Comparison of ENCODE assay signal across 11 cellular contexts in the genomic region with DNA sequence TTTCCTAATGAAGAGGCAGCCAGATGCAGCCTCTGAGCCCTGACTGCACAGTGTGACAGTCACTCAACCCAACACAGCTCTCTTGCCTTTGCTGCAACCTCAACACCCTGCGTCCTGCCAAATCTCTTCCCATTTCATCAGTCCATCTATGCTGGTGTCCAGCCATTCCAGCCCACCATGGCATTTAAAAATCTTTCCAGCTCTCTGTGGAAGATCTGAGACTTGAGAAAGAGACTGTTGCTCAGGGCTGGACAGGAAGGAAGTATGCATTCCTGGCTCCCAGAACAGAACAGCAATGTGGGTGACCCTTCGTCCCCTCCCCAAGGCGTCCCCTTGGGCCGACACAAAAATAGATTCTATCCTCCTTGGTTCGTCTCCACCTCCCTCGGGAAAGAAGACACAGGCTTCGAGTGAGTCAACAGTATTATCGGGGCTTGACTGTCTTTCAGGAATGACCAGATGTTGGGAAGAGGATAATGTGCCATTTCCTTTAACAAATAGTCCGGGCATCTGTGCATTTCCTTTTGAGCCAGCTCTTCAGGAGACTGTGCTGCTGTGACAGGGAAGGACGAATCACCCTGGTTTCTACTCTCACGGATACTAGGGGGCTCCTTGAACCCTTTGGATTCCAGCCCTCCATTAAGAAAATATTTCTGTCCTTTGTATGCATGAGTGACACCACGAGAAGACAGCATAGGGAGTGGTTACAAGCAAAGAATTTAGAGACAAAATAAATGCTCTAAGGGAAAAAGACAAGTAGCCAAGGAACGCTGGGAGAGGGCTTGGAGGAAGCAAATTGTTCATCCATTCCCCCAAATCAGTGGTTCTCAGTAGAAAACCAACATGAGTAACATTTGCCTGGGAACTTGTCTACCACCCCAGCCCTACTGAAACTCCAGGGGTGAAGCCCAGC.
A peak's percentile ranks its signal among the peaks of the same experiment; 100 is the strongest.
DNase-seq lines count a peak whose midpoint lies in the region; ATAC-seq, FAIRE-seq and TF ChIP-seq lines count a peak whose summit lies in the region.
"Had no signal": no experiment of that assay in that cellular context is flagged by ENCODE, and none has a peak within 500 bp of the region (broad histone marks: within the 10 kb centered on the region; RNA-seq: fewer than 3 reads in every experiment).

No MANE protein-coding gene starts in this region.

- dilution Hi-C loops in IMR-90 (cut with HindIII; ENCODE audit: low sequenced_read_pairs, unreplicated experiment) = no loop called here

- no peak overlapping the region for H3K9ac ChIP-seq in IMR-90 (ENCODE audit: low read depth, low read length)
- H3K9ac ChIP-seq in liver (ENCODE audit: low read depth in 1 of 2, low read length in 2 of 2) = no peak overlapping the region

- peak overlapping the region; percentile 21; the same call in 1 of the 2 replicates for H3K18ac ChIP-seq in IMR-90 (ENCODE audit: low read depth, low read length)

- POLR2A ChIA-PET in IMR-90 (lab: Charles Lee; ENCODE audit: unreplicated experiment) = no interaction called here
- POLR2A ChIA-PET in activated CD8-positive, alpha-beta T cell treated with anti-CD3 and anti-CD28 coated beads, Interleukin-2, amount 10 ng/mL, durations not matched to agents 7 days and 5 days (lab: Charles Lee) = no interaction called here

- no peak overlapping the region for H3K4me3 ChIP-seq in IMR-90 (ENCODE audit: insufficient read depth, low read depth, low read length)
- no peak overlapping the region for H3K4me3 ChIP-seq in brain microvascular endothelial cell (ENCODE audit: low read depth, low read length)
- H3K4me3 ChIP-seq in liver (ENCODE audit: low read depth in 1 of 3, low read length in 3 of 3) = no peak overlapping the region
- no peak overlapping the region for H3K4me3 ChIP-seq in thyroid gland (replicated peaks in 1 of 3)
- H3K4me3 ChIP-seq: testis had no signal

- H3K27me3 Mint-ChIP-seq in activated CD8-positive, alpha-beta T cell treated with anti-CD3 and anti-CD28 coated beads, Interleukin-2, amount 10 ng/mL, durations not matched to agents 7 days and 5 days (ENCODE audit: low read depth) = peaks cover 3% of the 10 kb centered on the region

- H3K4me1 ChIP-seq in IMR-90 (ENCODE audit: control insufficient read depth, insufficient read depth, low read length) (peaks cover 14% of the 10 kb centered on the region), liver (ENCODE audit: control insufficient read depth in 4 of 4, insufficient read depth in 4 of 4, low read length in 3 of 4) (no peaks in the 10 kb centered on the region), thyroid gland (peaks cover 22 to 34% of the 10 kb centered on the region in 2 donors)

- H4K5ac ChIP-seq in IMR-90 (ENCODE audit: low read depth, low read length) = no peak overlapping the region

- H2AFZ ChIP-seq in IMR-90 (replicated peaks; ENCODE audit: low read length, poor library complexity) = peak overlapping the region; percentile 55

- no peak for ATAC-seq in IMR-90 (ENCODE audit: low read depth)
- ATAC-seq in HG02678 (IDR thresholded peaks at IDR 0.05; ENCODE audit: unreplicated experiment) = no peak
- no peak for ATAC-seq in activated CD8-positive, alpha-beta T cell treated with anti-CD3 and anti-CD28 coated beads, Interleukin-2, amount 10 ng/mL, durations not matched to agents 7 days and 5 days

- intact Hi-C loops in IMR-90 (cut with micrococcal nuclease) = loop anchor here (10.0 kb wide), 1 partner anchor 395 kb away; no protein-coding TSS in a partner anchor
- intact Hi-C loops in thyroid gland (cut with DNase I) = no loop called here

- H2BK15ac ChIP-seq in IMR-90 (ENCODE audit: low read depth, low read length) = no peak overlapping the region; the same call in 2 of the 3 replicates

- H3K9me1 ChIP-seq in IMR-90 (ENCODE audit: insufficient read depth, low read length) = peaks cover 3% of the 10 kb centered on the region; the same call in 1 of the 2 replicates

- H4K91ac ChIP-seq in IMR-90 (ENCODE audit: insufficient read depth, low read depth, low read length) = peak overlapping the region; percentile 5; the same call in 1 of the 2 replicates

- peak overlapping the region; percentile 10 to 47; a peak in 2 of 4 replicates for H4K8ac ChIP-seq in IMR-90 (ENCODE audit: low read depth in 2 of 2, low read length in 2 of 2)

- TF ChIP-seq CTCF in IMR-90 (conservative IDR thresholded peaks at IDR 0.05; ENCODE audit: low read depth, low read length) = no peak
- no peak for TF ChIP-seq CTCF in brain microvascular endothelial cell (IDR thresholded peaks at IDR 0.05; ENCODE audit: low read depth, low read length, missing control alignments)
- TF ChIP-seq CTCF in liver (IDR thresholded peaks at IDR 0.05; ENCODE audit: low read depth, low read length, missing input control) = no peak
- no peak for TF ChIP-seq CTCF in thyroid gland (IDR thresholded peaks at IDR 0.05)

- no peak overlapping the region for H3K14ac ChIP-seq in IMR-90 (replicated peaks; ENCODE audit: low read depth, low read length)

- H3K79me1 ChIP-seq in IMR-90 (ENCODE audit: low read depth in 1 of 2, low read length in 2 of 2) = no peaks in the 10 kb centered on the region

- no peak overlapping the region for H2AK9ac ChIP-seq in IMR-90 (replicated peaks; ENCODE audit: low read depth, low read length, poor library complexity)

- peak overlapping the region; percentile 60; the same call in 1 of the 2 replicates for H2BK120ac ChIP-seq in IMR-90 (ENCODE audit: low read depth, low read length)

- H4K20me1 ChIP-seq in IMR-90 (ENCODE audit: insufficient read depth, low read length) = no peaks in the 10 kb centered on the region

- TF ChIP-seq RAD21 in IMR-90 (IDR thresholded peaks at IDR 0.05; ENCODE audit: low read length) (no peak), liver (IDR thresholded peaks at IDR 0.05) (peak in 1 of 2 donors; percentile 6)

- FAIRE-seq in RCC 7860 (lab: Jason Lieb, UNC) = no peak

- H3K9me3 Mint-ChIP-seq in activated CD8-positive, alpha-beta T cell treated with anti-CD3 and anti-CD28 coated beads, Interleukin-2, amount 10 ng/mL, durations not matched to agents 7 days and 5 days (ENCODE audit: insufficient read depth) = no peaks in the 10 kb centered on the region
- H3K9me3 Mint-ChIP-seq: activated T-helper 2 cell treated with anti-CD3 and anti-CD28 coated beads, Interferon-gamma antibody, Interleukin-2, Interleukin-4, amounts not matched to agents 10 μg/mL and 5 μg/mL and 100 μg/mL, durations not matched to agents 14 hours and 24 hours and 36 hours; IgD-negative memory B cell had no signal

- DNase-seq in IMR-90 = peak; percentile 61
- DNase-seq in brain microvascular endothelial cell = peak; percentile 47
- DNase-seq in thyroid gland = peak in 1 of 2 donors; percentile 23
- no peak for DNase-seq in stimulated activated CD4-positive, alpha-beta T cell treated with anti-CD3 and anti-CD28 coated beads, Interleukin-2, amount 100 ng/mL, for 24 hours
- no peak for DNase-seq in RCC 7860 (ENCODE audit: low spot score)
- DNase-seq in activated CD8-positive, alpha-beta T cell treated with anti-CD3 and anti-CD28 coated beads, Interleukin-2, amount 10 ng/mL, durations not matched to agents 7 days and 5 days = no peak
- DNase-seq: testis had no signal

- H2AK5ac ChIP-seq in IMR-90 (ENCODE audit: low read depth, low read length) = no peak overlapping the region

- in situ Hi-C loops in IMR-90 (cut with MboI; ENCODE audit: low sequenced_read_pairs) = loop anchor here (10.0 to 25.0 kb wide), 5 partner anchors 105 to 795 kb away; no protein-coding TSS in a partner anchor
- in situ Hi-C loops in brain microvascular endothelial cell (cut with HindIII; ENCODE audit: low pct_ligation_motif_present, low sequenced_read_pairs) = loop anchor here (25.0 kb wide), 1 partner anchor 792 kb away; no protein-coding TSS in a partner anchor

- no peaks in the 10 kb centered on the region for H3K9me3 ChIP-seq in IMR-90 (ENCODE audit: control insufficient read depth, insufficient read depth, low read length)
- no peaks in the 10 kb centered on the region for H3K9me3 ChIP-seq in liver (ENCODE audit: control insufficient read depth in 4 of 4, low read length in 3 of 4)
- no peaks in the 10 kb centered on the region for H3K9me3 ChIP-seq in thyroid gland
- H3K9me3 ChIP-seq: testis had no signal

- no CpG with 5 or more reads among the region's 13 CpGs for WGBS in IMR-90 (ENCODE audit: extremely low coverage in 2 of 2, insufficient read length in 1 of 2), 2 experiments
- 74% methylated on average over 13 of the region's 13 CpGs for WGBS in liver
- WGBS in thyroid gland, 2 donors = 38 to 39% methylated on average over 13 of the region's 13 CpGs

- no peak overlapping the region for H2BK5ac ChIP-seq in IMR-90 (ENCODE audit: low read depth, low read length, poor library complexity, severe bottlenecking)

- no peak overlapping the region for H3K4me3 Mint-ChIP-seq in activated CD8-positive, alpha-beta T cell treated with anti-CD3 and anti-CD28 coated beads, Interleukin-2, amount 10 ng/mL, durations not matched to agents 7 days and 5 days
- H3K4me3 Mint-ChIP-seq: IgD-negative memory B cell had no signal

- TF ChIP-seq POLR2A in IMR-90 (IDR thresholded peaks at IDR 0.05; ENCODE audit: low read depth, low read length) (no peak), thyroid gland (IDR thresholded peaks at IDR 0.05) (no peak)

- H3K36me3 ChIP-seq in IMR-90 (ENCODE audit: control insufficient read depth, insufficient read depth, low read length) = no peaks in the 10 kb centered on the region
- no peaks in the 10 kb centered on the region for H3K36me3 ChIP-seq in brain microvascular endothelial cell (replicated peaks)
- no peaks in the 10 kb centered on the region for H3K36me3 ChIP-seq in liver (ENCODE audit: control insufficient read depth in 4 of 4, insufficient read depth in 3 of 4, low read depth in 1 of 4, low read length in 3 of 4)
- no peaks in the 10 kb centered on the region for H3K36me3 ChIP-seq in thyroid gland

- no peaks in the 10 kb centered on the region for H3K27me3 ChIP-seq in IMR-90 (ENCODE audit: control insufficient read depth, insufficient read depth, low read length)
- H3K27me3 ChIP-seq in brain microvascular endothelial cell (replicated peaks) = no peaks in the 10 kb centered on the region
- no peaks in the 10 kb centered on the region for H3K27me3 ChIP-seq in liver (ENCODE audit: control insufficient read depth in 4 of 4, insufficient read depth in 4 of 4, low read length in 3 of 4)
- H3K27me3 ChIP-seq in thyroid gland = no peaks in the 10 kb centered on the region
- H3K27me3 ChIP-seq: testis had no signal

- H3K4me2 ChIP-seq in IMR-90 (ENCODE audit: low read depth, low read length) = no peak overlapping the region

- H3K4ac ChIP-seq in IMR-90 (ENCODE audit: low read depth, low read length) = peak overlapping the region; percentile 17

- no TSS peak for BruUV-seq in IMR-90 (replicated peaks; lab: Mats Ljungman, UMichigan)

- H3K56ac ChIP-seq in IMR-90 (ENCODE audit: extremely low read depth, insufficient read depth, low read length) = no peak overlapping the region

- no peaks in the 10 kb centered on the region for H3K36me3 Mint-ChIP-seq in activated CD8-positive, alpha-beta T cell treated with anti-CD3 and anti-CD28 coated beads, Interleukin-2, amount 10 ng/mL, durations not matched to agents 7 days and 5 days (ENCODE audit: low read depth)
- H3K36me3 Mint-ChIP-seq: IgD-negative memory B cell had no signal

- no peak overlapping the region for H3K27ac ChIP-seq in IMR-90 (ENCODE audit: insufficient read depth, low read length)
- H3K27ac ChIP-seq in brain microvascular endothelial cell = peak overlapping the region; percentile 35
- peak overlapping the region in 1 of 2 donors; percentile 1 for H3K27ac ChIP-seq in liver (ENCODE audit: low read depth in 1 of 2, low read length in 2 of 2)
- H3K27ac ChIP-seq in thyroid gland = peak overlapping the region in 2 of 3 donors; percentile 17 to 48

- CTCF ChIA-PET in IMR-90 (lab: Yijun Ruan, JAX) = no interaction called here
- CTCF ChIA-PET in activated CD8-positive, alpha-beta T cell treated with anti-CD3 and anti-CD28 coated beads, Interleukin-2, amount 10 ng/mL, durations not matched to agents 7 days and 5 days (lab: Charles Lee) = no interaction called here

- H3K27ac Mint-ChIP-seq in activated CD8-positive, alpha-beta T cell treated with anti-CD3 and anti-CD28 coated beads, Interleukin-2, amount 10 ng/mL, durations not matched to agents 7 days and 5 days = no peak overlapping the region
- H3K27ac Mint-ChIP-seq: activated T-helper 2 cell treated with anti-CD3 and anti-CD28 coated beads, Interferon-gamma antibody, Interleukin-2, Interleukin-4, amounts not matched to agents 10 μg/mL and 5 μg/mL and 100 μg/mL, durations not matched to agents 14 hours and 24 hours and 36 hours; IgD-negative memory B cell had no signal

- H3K4me1 Mint-ChIP-seq in activated CD8-positive, alpha-beta T cell treated with anti-CD3 and anti-CD28 coated beads, Interleukin-2, amount 10 ng/mL, durations not matched to agents 7 days and 5 days (ENCODE audit: low read depth) = no peaks in the 10 kb centered on the region
- H3K4me1 Mint-ChIP-seq: IgD-negative memory B cell had no signal

- H3K23ac ChIP-seq in IMR-90 (ENCODE audit: low read depth, low read length) = peak overlapping the region; percentile 26; the same call in 1 of the 2 replicates

- 0 out of 2 replicates have a peak overlapping the region, but pooled peaks have one; percentile 16 for H2BK20ac ChIP-seq in IMR-90 (ENCODE audit: low read depth, low read length)

Comparison
In these comparisons a context has a peak if more than half of its experiments do, and no peak if none do; other contexts are left out.
1. DNase-seq: peak in IMR-90 (single experiment) and brain microvascular endothelial cell (single experiment); none in stimulated activated CD4-positive, alpha-beta T cell treated with anti-CD3 and anti-CD28 coated beads, Interleukin-2, amount 100 ng/mL, for 24 hours (0 of 2), RCC 7860 (single experiment) and activated CD8-positive, alpha-beta T cell treated with anti-CD3 and anti-CD28 coated beads, Interleukin-2, amount 10 ng/mL, durations not matched to agents 7 days and 5 days (single experiment).